34 cellular contexts compared by ENCODE assay signal in genomic region chr9:138085568-138085967, GRCh38.
"Had no signal": no experiment of that assay in that cellular context is flagged by ENCODE, and none has a peak within 500 bp of the region (broad histone marks: within the 10 kb centered on the region; RNA-seq: fewer than 3 reads in every experiment).

No MANE protein-coding gene starts in this region.

- H3K4me3 ChIP-seq: adrenal gland, body of pancreas, breast epithelium had no signal

- H3K9me3 ChIP-seq: adrenal gland had no signal

- FAIRE-seq: astrocyte, TTC549 had no signal

- H3K27me3 ChIP-seq: adrenal gland, body of pancreas, brain microvascular endothelial cell, breast epithelium had no signal

- ATAC-seq: activated CD8-positive, alpha-beta T cell treated with anti-CD3 and anti-CD28 coated beads for 36 hours; activated naive CD4-positive, alpha-beta T cell treated with anti-CD3 and anti-CD28 coated beads, Interleukin-2, amount 50 U/mL, for 72 hours; activated T-cell treated with anti-CD3 and anti-CD28 coated beads, Interleukin-2, amount 50 U/mL, for 4 hours; activated T-cell treated with anti-CD3 and anti-CD28 coated beads, Interleukin-2, amount 50 U/mL, for 72 hours; activated T-helper 17 cell treated with anti-CD3 and anti-CD28 coated beads, Interleukin-2, amount 50 U/mL, for 72 hours; body of pancreas had no signal

- DNase-seq: activated B cell treated with CpG ODN at 0.5 μM for 24 hours; activated CD4-positive, alpha-beta memory T cell treated with anti-CD3 and anti-CD28 coated beads for 36 hours; activated CD4-positive, alpha-beta T cell treated with anti-CD3 and anti-CD28 coated beads for 4 hours; activated CD4-positive, alpha-beta T cell treated with anti-CD3 and anti-CD28 coated beads, Interleukin-2, amount 10 ng/mL, durations not matched to agents 24 days and 14 days; activated CD4-positive, alpha-beta T cell treated with anti-CD3 and anti-CD28 coated beads, Interleukin-2, amount 50 U/mL, for 1 hour; activated CD4-positive, alpha-beta T cell treated with anti-CD3 and anti-CD28 coated beads, Interleukin-2, amount 50 U/mL, for 4 hours; activated CD4-positive, CD25-positive, alpha-beta regulatory T cell treated with anti-CD3 and anti-CD28 coated beads, Interleukin-2, amount 50 U/mL, for 72 hours; activated CD8-positive, alpha-beta memory T cell treated with anti-CD3 and anti-CD28 coated beads, Interleukin-2, amount 50 U/mL, for 4 hours; activated CD8-positive, alpha-beta T cell treated with anti-CD3 and anti-CD28 coated beads for 36 hours; activated effector memory CD4-positive, alpha-beta T cell treated with anti-CD3 and anti-CD28 coated beads, Interleukin-2, amount 50 U/mL, for 16 hours; activated gamma-delta T cell treated with Interleukin-2 at 50 U/mL for 16 hours; activated naive CD4-positive, alpha-beta T cell; activated naive CD4-positive, alpha-beta T cell treated with anti-CD3 and anti-CD28 coated beads for 36 hours; activated naive CD4-positive, alpha-beta T cell treated with anti-CD3 and anti-CD28 coated beads, Interleukin-2, amount 50 U/mL, for 16 hours; activated naive CD8-positive, alpha-beta T cell treated with anti-CD3 and anti-CD28 coated beads for 36 hours; activated T-cell treated with anti-CD3 and anti-CD28 coated beads for 4 hours; activated T-cell treated with anti-CD3 and anti-CD28 coated beads, Interleukin-2, amount 50 U/mL, for 1 hour; activated T-cell treated with anti-CD3 and anti-CD28 coated beads, Interleukin-2, amount 50 U/mL, for 4 hours; activated T-cell treated with anti-CD3 and anti-CD28 coated beads, Interleukin-2, amount 50 U/mL, for 72 hours; adrenal gland; amniotic stem cell; aorta; body of pancreas; brain microvascular endothelial cell; central memory CD4-positive, alpha-beta T cell; T-helper 1 cell; T-helper 2 cell; T-helper 9 cell had no signal

- H3K36me3 ChIP-seq: adrenal gland, brain microvascular endothelial cell, breast epithelium had no signal

- H3K27ac ChIP-seq: adrenal gland, body of pancreas, brain microvascular endothelial cell, breast epithelium, VCaP had no signal

- H3K4me1 ChIP-seq: adrenal gland, body of pancreas, breast epithelium had no signal
